ENCODE assay signal across 8 cellular contexts in genomic region chr3:15636028-15636709, GRCh38. TPM values are rescaled to one million over a fixed set of nuclear protein-coding genes. Genes with fewer than 3 reads are reported as not detected.
DNase-seq lines count a peak whose midpoint lies in the region; ATAC-seq and TF ChIP-seq lines count a peak whose summit lies in the region.

No MANE protein-coding gene starts in this region.

- ATAC-seq in HG03095 (IDR thresholded peaks at IDR 0.05; ENCODE audit: unreplicated experiment): peak; percentile 49
- peak; percentile 16 to 21 for ATAC-seq in gastrocnemius medialis
- no peak for ATAC-seq in GM18868 (IDR thresholded peaks at IDR 0.05; ENCODE audit: unreplicated experiment)

- peak overlapping the region; percentile 77 to 90 (median 84) for H3K27ac ChIP-seq in gastrocnemius medialis

- intact Hi-C loops in activated CD4-positive, alpha-beta T cell treated with anti-CD3 and anti-CD28 coated beads, Interleukin-2, amount 10 ng/mL, durations not matched to agents 24 days and 14 days (cut with micrococcal nuclease): loop anchor here (1.0 to 10.0 kb wide), 5 partner anchors 11 to 609 kb away; partner anchors contain the start of genes BTD and HACL1
- intact Hi-C loops in gastrocnemius medialis (cut with DNase I; ENCODE audit: low total_unique reads): loop anchor here (5.0 to 10.0 kb wide), 3 partner anchors 34 to 421 kb away; partner anchors contain the start of genes BTD and HACL1

- DNase-seq in GM12865 (ENCODE audit: low read depth) (peak; percentile 82), fibroblast of villous mesenchyme (ENCODE audit: low read depth) (peak; percentile 96), gastrocnemius medialis (no peak), GM19240 (ENCODE audit: insufficient read length, low spot score) (no peak), SHP77 treated with DMSO at 0.1 percent for 48 hours (lab: John Stamatoyannopoulos, UW) (no peak)
- DNase-seq in activated CD4-positive, alpha-beta T cell treated with anti-CD3 and anti-CD28 coated beads, Interleukin-2, amount 10 ng/mL, durations not matched to agents 24 days and 14 days: peak; percentile 78

- H3K27me3 ChIP-seq in gastrocnemius medialis: no peaks in the 10 kb centered on the region

- TF ChIP-seq CTCF in GM12865 (IDR thresholded peaks at IDR 0.05; ENCODE audit: insufficient read depth, low read depth, low read length, missing control alignments) (no peak), fibroblast of villous mesenchyme (IDR thresholded peaks at IDR 0.05; ENCODE audit: insufficient read depth, low read depth, low read length) (no peak), gastrocnemius medialis (IDR thresholded peaks at IDR 0.05 in 4 of 5, conservative IDR thresholded peaks at IDR 0.05 in 1 of 5) (no peak)

- H3K27me3 Mint-ChIP-seq in activated CD4-positive, alpha-beta T cell treated with anti-CD3 and anti-CD28 coated beads, Interleukin-2, amount 10 ng/mL, durations not matched to agents 24 days and 14 days: no peaks in the 10 kb centered on the region

- in situ Hi-C loops in gastrocnemius medialis (cut with MboI; ENCODE audit: low sequenced_read_pairs in 4 of 4): loop anchor here (10.0 to 25.0 kb wide), 3 partner anchors 401 to 609 kb away; no protein-coding TSS in a partner anchor

- H3K9me3 Mint-ChIP-seq in activated CD4-positive, alpha-beta T cell treated with anti-CD3 and anti-CD28 coated beads, Interleukin-2, amount 10 ng/mL, durations not matched to agents 24 days and 14 days: no peaks in the 10 kb centered on the region

- H3K36me3 Mint-ChIP-seq in activated CD4-positive, alpha-beta T cell treated with anti-CD3 and anti-CD28 coated beads, Interleukin-2, amount 10 ng/mL, durations not matched to agents 24 days and 14 days (ENCODE audit: low read depth): no peaks in the 10 kb centered on the region

- H3K4me1 Mint-ChIP-seq in activated CD4-positive, alpha-beta T cell treated with anti-CD3 and anti-CD28 coated beads, Interleukin-2, amount 10 ng/mL, durations not matched to agents 24 days and 14 days: peaks cover 40% of the 10 kb centered on the region

- H3K4me1 ChIP-seq in gastrocnemius medialis: peaks cover 62 to 65% of the 10 kb centered on the region in 2 donors

- TF ChIP-seq POLR2A in gastrocnemius medialis (IDR thresholded peaks at IDR 0.05): no peak

- peak overlapping the region; percentile 68 for H3K4me3 Mint-ChIP-seq in activated CD4-positive, alpha-beta T cell treated with anti-CD3 and anti-CD28 coated beads, Interleukin-2, amount 10 ng/mL, durations not matched to agents 24 days and 14 days

- H3K9me3 ChIP-seq in gastrocnemius medialis: no peaks in the 10 kb centered on the region

- H3K4me3 ChIP-seq in GM12865 (ENCODE audit: low read depth, low read length): peak overlapping the region; percentile 48
- no peak overlapping the region for H3K4me3 ChIP-seq in fibroblast of villous mesenchyme (ENCODE audit: low read depth, low read length)
- peak overlapping the region in 3 of 4 donors; percentile 8 to 26 (median 11) for H3K4me3 ChIP-seq in gastrocnemius medialis

- H3K36me3 ChIP-seq in gastrocnemius medialis: no peaks in the 10 kb centered on the region

- H3K27ac Mint-ChIP-seq in activated CD4-positive, alpha-beta T cell treated with anti-CD3 and anti-CD28 coated beads, Interleukin-2, amount 10 ng/mL, durations not matched to agents 24 days and 14 days: peak overlapping the region; percentile 94

RNA-seq across cellular contexts. Expression of gene BTD, which starts 34.6 kb away (rescaled TPM):
- 2.0 and 2.1 TPM in 2 replicates for total RNA-seq in activated CD4-positive, alpha-beta T cell treated with anti-CD3 and anti-CD28 coated beads, Interleukin-2, amount 10 ng/mL, durations not matched to agents 24 days and 14 days
- total RNA-seq in fibroblast of villous mesenchyme (19.6 and 34.1 TPM in 2 replicates), gastrocnemius medialis (10 to 100 TPM; 15.1 to 39.7 (median 26.0) TPM)

RNA-seq across cellular contexts. Expression of gene HACL1, which starts 34.8 kb away (rescaled TPM):
- 19.3 and 21.4 TPM in 2 replicates for total RNA-seq in activated CD4-positive, alpha-beta T cell treated with anti-CD3 and anti-CD28 coated beads, Interleukin-2, amount 10 ng/mL, durations not matched to agents 24 days and 14 days
- total RNA-seq in fibroblast of villous mesenchyme (25.8 and 33.7 TPM in 2 replicates), gastrocnemius medialis (10 to 100 TPM; 23.5 to 27.1 (median 24.5) TPM)

Comparison
In these comparisons a context has a peak if more than half of its experiments do, and no peak if none do; other contexts are left out.
1. DNase-seq: peak in GM12865 (single experiment), activated CD4-positive, alpha-beta T cell treated with anti-CD3 and anti-CD28 coated beads, Interleukin-2, amount 10 ng/mL, durations not matched to agents 24 days and 14 days (single experiment) and fibroblast of villous mesenchyme (single experiment); none in gastrocnemius medialis (0 of 2), GM19240 (single experiment) and SHP77 treated with DMSO at 0.1 percent for 48 hours (single experiment).